1 cellular context compared by ENCODE assay signal in genomic region chr7:66099232-66099550, GRCh38.
TF ChIP-seq lines count a peak whose summit lies in the region.

No MANE protein-coding gene starts in this region.

TF ChIP-seq in A549, 52 proteins besides CTCF, POLR2A, EP300 and RAD21:
- TF ChIP-seq MAFK (IDR thresholded peaks at IDR 0.05; ENCODE audit: partially characterized antibody) = no peak
- no peak for TF ChIP-seq RNF2 (IDR thresholded peaks at IDR 0.05; ENCODE audit: borderline replicate concordance, low read depth)
- no peak for TF ChIP-seq ZC3H11A (IDR thresholded peaks at IDR 0.05)
- no peak for TF ChIP-seq FOSL2 (IDR thresholded peaks at IDR 0.05)
- TF ChIP-seq FOSL2 (CRISPR knock-in tag; IDR thresholded peaks at IDR 0.05) = no peak
- TF ChIP-seq RFX5 (IDR thresholded peaks at IDR 0.05) = no peak
- TF ChIP-seq, protein P1, sequence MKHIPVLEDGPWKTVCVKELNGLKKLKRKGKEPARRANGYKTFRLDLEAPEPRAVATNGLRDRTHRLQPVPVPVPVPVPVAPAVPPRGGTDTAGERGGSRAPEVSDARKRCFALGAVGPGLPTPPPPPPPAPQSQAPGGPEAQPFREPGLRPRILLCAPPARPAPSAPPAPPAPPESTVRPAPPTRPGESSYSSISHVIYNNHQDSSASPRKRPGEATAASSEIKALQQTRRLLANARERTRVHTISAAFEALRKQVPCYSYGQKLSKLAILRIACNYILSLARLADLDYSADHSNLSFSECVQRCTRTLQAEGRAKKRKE (CRISPR knock-in tag; IDR thresholded peaks at IDR 0.05; ENCODE audit: low read depth) = no peak
- no peak for TF ChIP-seq ZFP36 (IDR thresholded peaks at IDR 0.05; ENCODE audit: borderline replicate concordance, partially characterized antibody)
- TF ChIP-seq SMC3 (IDR thresholded peaks at IDR 0.05) = no peak
